In genomic region chr1:150080784-150081183, GRCh38 we compare ENCODE assay signal across 17 cellular contexts.
"Had no signal": no experiment of that assay in that cellular context is flagged by ENCODE, and none has a peak within 500 bp of the region (broad histone marks: within the 10 kb centered on the region; RNA-seq: fewer than 3 reads in every experiment).

No MANE protein-coding gene starts in this region.

- FAIRE-seq: kidney had no signal

- ATAC-seq: activated naive CD4-positive, alpha-beta T cell treated with anti-CD3 and anti-CD28 coated beads, Interleukin-2, amount 50 U/mL, for 72 hours; foreskin keratinocyte; left lung; stimulated activated memory B cell treated with anti-CD40 and anti-IgM and Interleukin-4, amounts not matched to agents 10 μg/mL and 1 μg/mL and 100 μg/mL, for 72 hours had no signal

- H3K9me3 ChIP-seq: left lung, spleen, testis had no signal

- H3K27me3 ChIP-seq: dorsolateral prefrontal cortex, foreskin keratinocyte, left lung, spleen, testis had no signal

- H3K4me3 ChIP-seq: dorsolateral prefrontal cortex, left lung, spleen, testis had no signal

- H3K27ac ChIP-seq: epithelial cell of prostate, foreskin keratinocyte, left lung, testis, WERI-Rb-1 had no signal

- DNase-seq: activated CD4-positive, alpha-beta T cell treated with anti-CD3 and anti-CD28 coated beads, Interleukin-2, amount 50 U/mL, for 4 hours; activated gamma-delta T cell treated with Interleukin-2 at 50 U/mL for 16 hours; dorsolateral prefrontal cortex; endodermal cell; foreskin keratinocyte; glutamatergic neuron; kidney; left lung; occipital lobe; posterior cingulate gyrus; spleen; stimulated activated CD4-positive, alpha-beta T cell treated with anti-CD3 and anti-CD28 coated beads, Interleukin-4, amount 100 ng/mL, for 4 hours; testis; WERI-Rb-1 had no signal

- H3K4me1 ChIP-seq: left lung, testis had no signal
